Comparison of ENCODE assay signal across 16 cellular contexts in genomic region chr9:137446851-137447471, GRCh38. TPM values are rescaled to one million over a fixed set of nuclear protein-coding genes. Genes with fewer than 3 reads are reported as not detected.
DNase-seq lines count a peak whose midpoint lies in the region; ATAC-seq and TF ChIP-seq lines count a peak whose summit lies in the region.
"Had no signal": no experiment of that assay in that cellular context is flagged by ENCODE, and none has a peak within 500 bp of the region (broad histone marks: within the 10 kb centered on the region; RNA-seq: fewer than 3 reads in every experiment).

No MANE protein-coding gene starts in this region.

- H3K36me3 ChIP-seq in adipocyte (ENCODE audit: control insufficient read depth, insufficient read depth, low read length, severe bottlenecking) (peaks cover 13% of the 10 kb centered on the region), lower lobe of right lung (no peaks in the 10 kb centered on the region)

- peaks cover 20% of the 10 kb centered on the region for H3K4me1 ChIP-seq in adipocyte (ENCODE audit: control insufficient read depth, insufficient read depth, low read length)
- peaks cover 13% of the 10 kb centered on the region for H3K4me1 ChIP-seq in lower lobe of right lung
- H3K4me1 ChIP-seq: adrenal gland had no signal

- DNase-seq in stimulated activated naive CD8-positive, alpha-beta T cell treated with anti-CD3 and anti-CD28 coated beads, Interleukin-15, Interleukin-2, amounts not matched to agents 100 U/mL and 50 U/mL, for 24 hours = no peak
- no peak for DNase-seq in stimulated activated naive CD8-positive, alpha-beta T cell treated with anti-CD3 and anti-CD28 coated beads, Interleukin-15, amount 100 ng/mL, for 72 hours
- peak; percentile 34 for DNase-seq in adipocyte (ENCODE audit: low read depth)
- DNase-seq in lower lobe of right lung = peak; percentile 54
- DNase-seq in DMS153 (lab: John Stamatoyannopoulos, UW) = no peak
- no peak for DNase-seq in KBM-7
- DNase-seq: adrenal gland, AML-193, mammary epithelial cell, NCI-H187 treated with DMSO at 0.1 percent for 48 hours, occipital lobe, tibial artery had no signal

- H3K4me3 Mint-ChIP-seq in stimulated activated naive CD8-positive, alpha-beta T cell treated with anti-CD3 and anti-CD28 coated beads, Interleukin-15, amount 100 ng/mL, for 72 hours = no peak overlapping the region

- H3K27ac ChIP-seq in lower lobe of right lung = no peak overlapping the region
- H3K27ac ChIP-seq: adrenal gland, esophagus muscularis mucosa, tibial artery had no signal

- H3K9me3 ChIP-seq in adipocyte (ENCODE audit: control insufficient read depth, low read length) (peaks cover 3% of the 10 kb centered on the region), lower lobe of right lung (no peaks in the 10 kb centered on the region)
- H3K9me3 ChIP-seq: adrenal gland, esophagus muscularis mucosa, tibial artery had no signal

- peaks cover 24% of the 10 kb centered on the region for H3K27me3 Mint-ChIP-seq in stimulated activated naive CD8-positive, alpha-beta T cell treated with anti-CD3 and anti-CD28 coated beads, Interleukin-15, amount 100 ng/mL, for 72 hours

- H3K4me3 ChIP-seq in adipocyte (ENCODE audit: low read length) (no peak overlapping the region), lower lobe of right lung (no peak overlapping the region)
- H3K4me3 ChIP-seq: adrenal gland, esophagus muscularis mucosa, tibial artery had no signal

- in situ Hi-C loops in KBM-7 (cut with MboI; ENCODE audit: low pct_unique_long_range_greater_than_20kb, low sequenced_read_pairs) = no loop called here

- TF ChIP-seq CTCF in lower lobe of right lung (IDR thresholded peaks at IDR 0.05) = no peak

- H3K27ac Mint-ChIP-seq in stimulated activated naive CD8-positive, alpha-beta T cell treated with anti-CD3 and anti-CD28 coated beads, Interleukin-15, amount 100 ng/mL, for 72 hours = no peak overlapping the region

- peak overlapping the region; percentile 13 for H3K9ac ChIP-seq in adipocyte (ENCODE audit: low read length)

- H3K27me3 ChIP-seq in adipocyte (replicated peaks; ENCODE audit: control insufficient read depth, insufficient read depth, low read length) (peaks cover 5% of the 10 kb centered on the region), lower lobe of right lung (ENCODE audit: low read depth) (peaks cover 13% of the 10 kb centered on the region)
- H3K27me3 ChIP-seq: adrenal gland had no signal

- ATAC-seq in stimulated activated naive CD8-positive, alpha-beta T cell treated with anti-CD3 and anti-CD28 coated beads, Interleukin-15, Interleukin-2, amounts not matched to agents 100 U/mL and 50 U/mL, for 24 hours = peak; percentile 2
- ATAC-seq in stimulated activated naive CD8-positive, alpha-beta T cell treated with anti-CD3 and anti-CD28 coated beads, Interleukin-15, amount 100 ng/mL, for 72 hours = no peak
- ATAC-seq in lower lobe of right lung (peak in 1 of 2 donors; percentile 35), GM18873 (IDR thresholded peaks at IDR 0.05; ENCODE audit: low FRiP score, unreplicated experiment) (no peak), HG03039 (IDR thresholded peaks at IDR 0.05; ENCODE audit: unreplicated experiment) (no peak)

- no peaks in the 10 kb centered on the region for H3K9me3 Mint-ChIP-seq in stimulated activated naive CD8-positive, alpha-beta T cell treated with anti-CD3 and anti-CD28 coated beads, Interleukin-15, amount 100 ng/mL, for 72 hours

- intact Hi-C loops in lower lobe of right lung (cut with DNase I) = no loop called here

- peaks cover 68% of the 10 kb centered on the region for H3K4me1 Mint-ChIP-seq in stimulated activated naive CD8-positive, alpha-beta T cell treated with anti-CD3 and anti-CD28 coated beads, Interleukin-15, amount 100 ng/mL, for 72 hours

RNA-seq across cellular contexts. Expression of gene ENTPD8, which starts 5.8 kb away (rescaled TPM):
- 0.15 TPM for total RNA-seq in lower lobe of right lung
- total RNA-seq: Daoy, esophagus muscularis mucosa had no signal

RNA-seq across cellular contexts. Expression of gene NSMF, which starts 12.2 kb away (rescaled TPM):
- 20.7 TPM for total RNA-seq in lower lobe of right lung

RNA-seq across cellular contexts. Expression of gene NOXA1, which starts 23.8 kb away (rescaled TPM):
- total RNA-seq in lower lobe of right lung = 6.9 TPM
- total RNA-seq: Daoy had no signal

RNA-seq across cellular contexts. Expression of gene EXD3, which starts 24.0 kb away (rescaled TPM):
- 25.2 TPM for total RNA-seq in lower lobe of right lung

Comparison
In these comparisons a context has a peak if more than half of its experiments do, and no peak if none do; other contexts are left out.
1. DNase-seq: peak in adipocyte (single experiment) and lower lobe of right lung (single experiment); none in stimulated activated naive CD8-positive, alpha-beta T cell treated with anti-CD3 and anti-CD28 coated beads, Interleukin-15, Interleukin-2, amounts not matched to agents 100 U/mL and 50 U/mL, for 24 hours (single experiment), stimulated activated naive CD8-positive, alpha-beta T cell treated with anti-CD3 and anti-CD28 coated beads, Interleukin-15, amount 100 ng/mL, for 72 hours (0 of 2), DMS153 (single experiment) and KBM-7 (single experiment).